In genomic region chr7:143727561-143727960, GRCh38 we compare ENCODE assay signal across 11 cellular contexts. TPM values are rescaled to one million over a fixed set of nuclear protein-coding genes. Genes with fewer than 3 reads are reported as not detected.
DNase-seq lines count a peak whose midpoint lies in the region; ATAC-seq and TF ChIP-seq lines count a peak whose summit lies in the region.
"Not testable (repeated sequence)": the region's sequence is repeated elsewhere in the genome, so short reads cannot be mapped to it uniquely, and the experiment has no call there.
"Had no signal": no experiment of that assay in that cellular context is flagged by ENCODE, and none has a peak within 500 bp of the region (broad histone marks: within the 10 kb centered on the region; RNA-seq: fewer than 3 reads in every experiment).

No MANE protein-coding gene starts in this region.

- H4K20me1 ChIP-seq in HCT116 (ENCODE audit: insufficient read depth), result not testable (repeated sequence)

- not testable (repeated sequence) for H3K4me1 ChIP-seq in HCT116 (ENCODE audit: control insufficient read depth in 1 of 2, insufficient read depth in 2 of 2, low read length in 2 of 2); left lung; upper lobe of right lung

- H2AFZ ChIP-seq in HCT116 (ENCODE audit: low read depth, low read length, poor library complexity, severe bottlenecking), result not testable (repeated sequence)

- not testable (repeated sequence) for H3K9me3 ChIP-seq in HCT116 (ENCODE audit: control insufficient read depth in 1 of 2, insufficient read depth in 1 of 2, low read depth in 1 of 2, low read length in 2 of 2); left lung; upper lobe of right lung

- BruUV-seq in HCT116 (replicated peaks; lab: Mats Ljungman, UMichigan), result not testable (repeated sequence)

- H3K4me1 Mint-ChIP-seq in activated B cell treated with CpG ODN at 0.5 μM for 24 hours, result not testable (repeated sequence)

- H3K4me2 ChIP-seq in HCT116 (ENCODE audit: low read length), result not testable (repeated sequence)

- H3K9me2 ChIP-seq in HCT116 (ENCODE audit: insufficient read depth), result not testable (repeated sequence)

- CTCF ChIA-PET in HCT116 (lab: Charles Lee), result interaction anchor here (1.6 kb wide), 1 partner anchor 400 kb away, joined by 4 read pairs; no protein-coding TSS in a partner anchor
- CTCF ChIA-PET in activated B cell treated with CpG ODN at 0.5 μM for 24 hours (lab: Charles Lee), result not testable (repeated sequence)

- H3K27ac Mint-ChIP-seq in activated B cell treated with CpG ODN at 0.5 μM for 24 hours, result not testable (repeated sequence)

- not testable (repeated sequence) for H3K4me3 Mint-ChIP-seq in activated B cell treated with CpG ODN at 0.5 μM for 24 hours

- not testable (repeated sequence) for H3K27me3 ChIP-seq in HCT116 (ENCODE audit: insufficient read depth, low read length); left lung; upper lobe of right lung

- H3K27ac ChIP-seq in HCT116 (ENCODE audit: low read depth, low read length); left lung; upper lobe of right lung: not testable (repeated sequence)

- H3K27me3 Mint-ChIP-seq in activated B cell treated with CpG ODN at 0.5 μM for 24 hours, result not testable (repeated sequence)

- H3K9ac ChIP-seq in HCT116 (ENCODE audit: low read length), result not testable (repeated sequence)

- TF ChIP-seq RAD21 in HCT116 (IDR thresholded peaks at IDR 0.05; ENCODE audit: low read depth), result not testable (repeated sequence)

- H3K36me3 ChIP-seq in HCT116 (ENCODE audit: control insufficient read depth in 1 of 2, insufficient read depth in 2 of 2, low read length in 2 of 2); left lung; upper lobe of right lung: not testable (repeated sequence)

- TF ChIP-seq CTCF in HCT116 (IDR thresholded peaks at IDR 0.05 in 2 of 3, conservative IDR thresholded peaks at IDR 0.05 in 1 of 3; ENCODE audit: borderline replicate concordance in 1 of 3, insufficient read depth in 1 of 3, low read depth in 2 of 3, low read length in 2 of 3); activated B cell treated with CpG ODN at 0.5 μM for 24 hours (IDR thresholded peaks at IDR 0.05); left lung (IDR thresholded peaks at IDR 0.05); upper lobe of right lung (IDR thresholded peaks at IDR 0.05): not testable (repeated sequence)

- not testable (repeated sequence) for DNase-seq in HCT116 (ENCODE audit: low read depth, low spot score); activated B cell treated with CpG ODN at 0.5 μM for 24 hours; left lung; upper lobe of right lung

- not testable (repeated sequence) for H3K9me3 Mint-ChIP-seq in activated B cell treated with CpG ODN at 0.5 μM for 24 hours

- ATAC-seq in GM18517 (IDR thresholded peaks at IDR 0.05; ENCODE audit: unreplicated experiment), result peak; percentile 73
- peak; percentile 73 for ATAC-seq in GM19455 (IDR thresholded peaks at IDR 0.05; ENCODE audit: unreplicated experiment)
- peak; percentile 96 for ATAC-seq in HCT116
- peak; percentile 67 for ATAC-seq in HG02981 (IDR thresholded peaks at IDR 0.05; ENCODE audit: unreplicated experiment)
- ATAC-seq in HG03432 (IDR thresholded peaks at IDR 0.05; ENCODE audit: unreplicated experiment), result peak; percentile 88
- ATAC-seq in activated B cell treated with CpG ODN at 0.5 μM for 24 hours (ENCODE audit: low read depth), result peak; percentile 50
- ATAC-seq in left lung, result peak; percentile 76
- peak; percentile 76 for ATAC-seq in upper lobe of right lung

- H3K79me2 ChIP-seq in HCT116 (ENCODE audit: insufficient read depth, low read length), result not testable (repeated sequence)

- RAD21 ChIA-PET in HCT116 (lab: Charles Lee; ENCODE audit: low non-redundant PET in 1 of 2, low total read pairs in 2 of 2, uncharacterized antibody in 2 of 2, unreplicated experiment in 2 of 2), result not testable (repeated sequence)

- TF ChIP-seq POLR2A in HCT116 (IDR thresholded peaks at IDR 0.05; ENCODE audit: borderline replicate concordance, extremely low read depth, insufficient read depth, insufficient read length), result not testable (repeated sequence)

- intact Hi-C loops in HCT116 (cut with micrococcal nuclease); activated B cell treated with CpG ODN at 0.5 μM for 24 hours (cut with micrococcal nuclease); left lung (cut with DNase I); upper lobe of right lung (cut with DNase I): not testable (repeated sequence)

- H3K4me3 ChIP-seq in HCT116 (replicated peaks in 1 of 2; ENCODE audit: low read depth in 1 of 2, low read length in 2 of 2); left lung; upper lobe of right lung: not testable (repeated sequence)

- H3K36me3 Mint-ChIP-seq in activated B cell treated with CpG ODN at 0.5 μM for 24 hours (ENCODE audit: low read depth), result peaks cover 26% of the 10 kb centered on the region

- POLR2A ChIA-PET in HCT116 (lab: Charles Lee); activated B cell treated with CpG ODN at 0.5 μM for 24 hours (lab: Charles Lee): not testable (repeated sequence)

RNA-seq across cellular contexts. Expression of gene CTAGE6, which starts 29.9 kb away (rescaled TPM):
- not detected for total RNA-seq in HCT116 (2021; ENCODE audit: unreplicated experiment)
- polyA plus RNA-seq in HCT116 (2012), result not detected in 2 replicates
- 1.0 and 2.2 TPM in 2 replicates for total RNA-seq in activated B cell treated with CpG ODN at 0.5 μM for 24 hours
- total RNA-seq in left lung, result under 1 TPM; 0.79 to 0.97 TPM
- 0.52 TPM for total RNA-seq in upper lobe of right lung
- total RNA-seq: heart left ventricle, OCI-LY7 had no signal
- polyA plus RNA-seq: AG04450, heart left ventricle had no signal
